ENCODE assay signal across 7 cellular contexts in the genomic region with DNA sequence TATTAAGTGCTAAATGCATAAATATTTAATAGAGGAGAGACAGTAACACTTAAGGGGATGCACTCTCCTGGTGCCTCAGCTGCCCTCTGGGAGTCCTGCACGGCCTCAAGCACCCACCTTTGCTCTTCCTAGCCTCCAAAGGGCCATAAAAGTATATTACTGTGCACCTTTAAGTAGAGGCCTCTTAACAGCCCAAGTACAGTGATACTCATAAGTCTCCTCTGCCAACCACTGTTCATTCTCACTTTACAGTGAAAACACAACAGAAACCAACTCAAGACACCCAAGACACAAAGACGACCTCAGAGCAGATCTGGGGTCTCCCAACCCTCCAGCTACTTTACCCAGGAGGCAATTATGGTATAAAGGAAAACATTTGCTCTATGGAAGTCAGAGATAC.
DNase-seq lines count a peak whose midpoint lies in the region; ATAC-seq lines count a peak whose summit lies in the region.
"Not testable (repeated sequence)": the region's sequence is repeated elsewhere in the genome, so short reads cannot be mapped to it uniquely, and the experiment has no call there.

No MANE protein-coding gene starts in this region.

- H3K27ac Mint-ChIP-seq in activated naive CD8-positive, alpha-beta T cell treated with anti-CD3 and anti-CD28 coated beads, Interleukin-2, amount 50 U/mL, for 24 hours: not testable (repeated sequence)

- ATAC-seq in GM18519 (IDR thresholded peaks at IDR 0.05; ENCODE audit: low FRiP score, unreplicated experiment): peak; percentile 60
- peak; percentile 73 for ATAC-seq in GM19372 (IDR thresholded peaks at IDR 0.05; ENCODE audit: low read depth, unreplicated experiment)
- ATAC-seq in GM21529 (IDR thresholded peaks at IDR 0.05; ENCODE audit: unreplicated experiment): peak; percentile 76
- peak; percentile 48 for ATAC-seq in HG02840 (IDR thresholded peaks at IDR 0.05; ENCODE audit: low FRiP score, unreplicated experiment)
- ATAC-seq in HG03103 (IDR thresholded peaks at IDR 0.05; ENCODE audit: low read depth, unreplicated experiment): peak; percentile 70
- ATAC-seq in HG03469 (IDR thresholded peaks at IDR 0.05; ENCODE audit: unreplicated experiment): peak; percentile 62
- peak; percentile 55 for ATAC-seq in activated naive CD8-positive, alpha-beta T cell treated with anti-CD3 and anti-CD28 coated beads, Interleukin-2, amount 50 U/mL, for 24 hours

- not testable (repeated sequence) for DNase-seq in activated naive CD8-positive, alpha-beta T cell treated with anti-CD3 and anti-CD28 coated beads, Interleukin-2, amount 50 U/mL, for 24 hours

- not testable (repeated sequence) for H3K9me3 Mint-ChIP-seq in activated naive CD8-positive, alpha-beta T cell treated with anti-CD3 and anti-CD28 coated beads, Interleukin-2, amount 50 U/mL, for 24 hours

- not testable (repeated sequence) for H3K27me3 Mint-ChIP-seq in activated naive CD8-positive, alpha-beta T cell treated with anti-CD3 and anti-CD28 coated beads, Interleukin-2, amount 50 U/mL, for 24 hours

- not testable (repeated sequence) for H3K4me3 Mint-ChIP-seq in activated naive CD8-positive, alpha-beta T cell treated with anti-CD3 and anti-CD28 coated beads, Interleukin-2, amount 50 U/mL, for 24 hours

- H3K4me1 Mint-ChIP-seq in activated naive CD8-positive, alpha-beta T cell treated with anti-CD3 and anti-CD28 coated beads, Interleukin-2, amount 50 U/mL, for 24 hours: peaks cover 30% of the 10 kb centered on the region

- H3K36me3 Mint-ChIP-seq in activated naive CD8-positive, alpha-beta T cell treated with anti-CD3 and anti-CD28 coated beads, Interleukin-2, amount 50 U/mL, for 24 hours (ENCODE audit: low read depth): not testable (repeated sequence)
